Comparison of ENCODE assay signal across 8 cellular contexts in the genomic region with DNA sequence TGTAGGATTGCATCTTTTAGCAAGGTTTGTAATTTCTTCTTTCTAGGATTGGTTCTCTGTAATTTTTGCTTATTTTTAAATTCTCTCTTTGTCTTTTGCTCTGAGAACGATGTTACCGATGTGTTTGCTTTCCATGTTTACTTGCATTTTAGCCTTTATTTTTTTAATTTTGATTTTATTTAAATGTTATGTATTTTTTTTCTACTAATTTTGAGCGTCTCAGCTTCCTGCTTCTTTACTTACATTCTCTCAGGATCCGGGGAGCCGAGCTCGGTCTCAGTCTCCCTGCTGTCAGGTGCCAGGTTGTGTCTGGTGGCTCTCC. TPM values are rescaled to one million over a fixed set of nuclear protein-coding genes. Genes with fewer than 3 reads are reported as not detected.
DNase-seq lines count a peak whose midpoint lies in the region; TF ChIP-seq lines count a peak whose summit lies in the region.

No MANE protein-coding gene starts in this region.

- no peak for TF ChIP-seq CTCF in GM12864 (IDR thresholded peaks at IDR 0.05; ENCODE audit: low read depth, low read length, missing control alignments)
- TF ChIP-seq CTCF in PC-9 (conservative IDR thresholded peaks at IDR 0.05), result no peak
- TF ChIP-seq CTCF in fibroblast of lung (conservative IDR thresholded peaks at IDR 0.05 in 1 of 2, IDR thresholded peaks at IDR 0.05 in 1 of 2; ENCODE audit: low read depth in 1 of 2, low read length in 2 of 2), result no peak
- no peak for TF ChIP-seq CTCF in retinal pigment epithelial cell (conservative IDR thresholded peaks at IDR 0.05; ENCODE audit: low read depth, low read length)

- H3K36me3 ChIP-seq in PC-9 (ENCODE audit: low read depth) (no peaks in the 10 kb centered on the region), fibroblast of lung (ENCODE audit: control insufficient read depth, insufficient read depth, low read length) (no peaks in the 10 kb centered on the region), H7 (replicated peaks; ENCODE audit: control insufficient read depth, insufficient read depth, low read length) (no peaks in the 10 kb centered on the region)

- CTCF ChIA-PET in PC-9 (lab: Charles Lee), result interaction anchor here (0.6 to 2.0 kb wide), 6 partner anchors 10 to 107 kb away, joined by 3 to 11 read pairs (median 6); no protein-coding TSS in a partner anchor

- intact Hi-C loops in PC-9 (cut with micrococcal nuclease; ENCODE audit: unreplicated experiment), result no loop called here

- DNase-seq in GM12864 (ENCODE audit: low read depth) (no peak), PC-9 (no peak), fibroblast of lung (ENCODE audit: low read depth in 2 of 2) (peak in 1 of 2 donors; percentile 10), retinal pigment epithelial cell (ENCODE audit: low read depth) (no peak), NCI-H1105 (lab: John Stamatoyannopoulos, UW) (no peak), H7 (no peak), activated gamma-delta T cell treated with Interleukin-2 at 50 U/mL for 16 hours (no peak), NCI-H510A treated with DMSO at 0.1 percent for 48 hours (lab: John Stamatoyannopoulos, UW) (no peak)

- H3K9me3 ChIP-seq in PC-9 (ENCODE audit: insufficient read depth, low read depth), result no peaks in the 10 kb centered on the region
- H3K9me3 ChIP-seq in fibroblast of lung (ENCODE audit: control insufficient read depth, insufficient read depth, low read depth, low read length), result no peaks in the 10 kb centered on the region

- H2AFZ ChIP-seq in PC-9 (peak overlapping the region; percentile 79), fibroblast of lung (ENCODE audit: low read length) (peak overlapping the region; percentile 32)

- H3K4me3 ChIP-seq in GM12864 (ENCODE audit: low read depth, low read length) (peak overlapping the region; percentile 49), PC-9 (peak overlapping the region; percentile 50; the same call in 1 of the 2 replicates), fibroblast of lung (replicated peaks in 1 of 4; ENCODE audit: control extremely low read depth in 1 of 4, insufficient read depth in 1 of 4, low read depth in 3 of 4, low read length in 4 of 4) (peak overlapping the region in 2 of 4 experiments; percentile 3 to 80), retinal pigment epithelial cell (ENCODE audit: low read length) (peak overlapping the region; percentile 58), H7 (ENCODE audit: insufficient read depth, low read depth, low read length) (no peak overlapping the region; the same call in 1 of the 2 replicates)

- H3K27me3 ChIP-seq in PC-9 (ENCODE audit: insufficient read depth, low read depth) (no peaks in the 10 kb centered on the region), fibroblast of lung (ENCODE audit: control insufficient read depth, insufficient read depth, low read length) (no peaks in the 10 kb centered on the region), H7 (ENCODE audit: control insufficient read depth, insufficient read depth, low read length) (peaks cover 85% of the 10 kb centered on the region)

- BruUV-seq in PC-9 (replicated peaks; lab: Mats Ljungman, UMichigan), result no TSS peak

- POLR2A ChIA-PET in PC-9 (lab: Charles Lee; ENCODE audit: unreplicated experiment), result no interaction called here

- H3K79me2 ChIP-seq in PC-9 (ENCODE audit: low read depth), result no peaks in the 10 kb centered on the region
- H3K79me2 ChIP-seq in fibroblast of lung (ENCODE audit: control insufficient read depth, insufficient read depth, low read length), result no peaks in the 10 kb centered on the region

- peak overlapping the region; percentile 73 for H3K4me2 ChIP-seq in PC-9
- H3K4me2 ChIP-seq in fibroblast of lung (ENCODE audit: extremely low read depth, insufficient read depth, low read length), result peak overlapping the region; percentile 79

- no peaks in the 10 kb centered on the region for H3F3A ChIP-seq in PC-9 (ENCODE audit: insufficient read depth, low read depth)

- H3K9ac ChIP-seq in fibroblast of lung (ENCODE audit: insufficient read depth, low read length), result no peak overlapping the region

- H3K4me1 ChIP-seq in PC-9 (replicated peaks; ENCODE audit: insufficient read depth) (no peaks in the 10 kb centered on the region), fibroblast of lung (ENCODE audit: control insufficient read depth, extremely low read depth, insufficient read depth, low read length) (peaks cover 4% of the 10 kb centered on the region)

- H3K27ac ChIP-seq in PC-9, result no peak overlapping the region
- H3K27ac ChIP-seq in fibroblast of lung (ENCODE audit: insufficient read depth, low read length), result peak overlapping the region; percentile 41

- H4K20me1 ChIP-seq in PC-9 (ENCODE audit: insufficient read depth), result no peaks in the 10 kb centered on the region
- H4K20me1 ChIP-seq in fibroblast of lung (ENCODE audit: control insufficient read depth, extremely low read depth, insufficient read depth, low read length), result no peaks in the 10 kb centered on the region

- H3K9me2 ChIP-seq in PC-9 (ENCODE audit: insufficient read depth), result no peaks in the 10 kb centered on the region

RNA-seq across cellular contexts. Expression of a gene that starts 20.9 kb away (rescaled TPM):
- total RNA-seq in PC-9 (2021) (3.6 and 6.3 TPM in 2 replicates), fibroblast of lung (1.8 and 3.1 TPM in 2 replicates)
- polyA plus RNA-seq in fibroblast of lung, result 0.61 and 1.4 TPM in 2 replicates
- polyA plus RNA-seq in fibroblast of lung (2012), result 0.69 and 2.1 TPM in 2 replicates
- polyA minus RNA-seq in fibroblast of lung (ENCODE audit: low replicate concordance), result 2.2 and 2.3 TPM in 2 replicates
- total RNA-seq in H7 (2014; rRNA removed; shearing (Covaris generic)), result 0.63 and 0.83 TPM in 2 replicates
